In the genomic region with DNA sequence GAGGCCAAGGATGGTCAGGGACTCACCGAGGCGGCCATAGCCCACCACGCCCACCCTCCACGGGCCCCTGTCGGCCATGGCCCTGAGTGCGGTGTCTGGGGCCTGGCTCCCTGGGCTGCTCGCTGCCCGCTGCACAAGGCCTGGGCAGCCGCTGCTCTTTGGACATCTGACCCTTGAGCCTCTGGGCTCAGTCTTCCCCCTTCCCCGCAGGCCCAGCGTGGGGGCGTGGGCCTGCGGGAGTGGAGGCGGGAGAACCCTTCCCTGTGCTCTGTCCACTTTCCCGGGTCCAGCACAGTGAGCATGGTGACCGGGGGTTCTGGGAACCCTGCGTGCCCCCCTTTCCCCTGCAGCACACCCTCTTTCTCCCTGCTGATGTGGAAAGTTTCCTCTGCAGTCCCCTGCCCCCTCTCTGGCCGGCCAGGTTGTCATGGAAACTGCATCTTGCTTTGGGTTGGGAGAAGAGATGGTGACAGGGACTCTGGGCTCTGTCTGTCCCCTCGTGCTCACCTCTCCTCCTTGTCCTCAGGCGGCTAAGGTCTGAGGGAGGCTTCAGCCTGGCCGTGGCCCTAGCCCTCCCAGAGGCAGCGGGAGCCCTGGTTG, we compare ENCODE assay signal across 13 cellular contexts. TPM values are rescaled to one million over a fixed set of nuclear protein-coding genes. Genes with fewer than 3 reads are reported as not detected.
DNase-seq lines count a peak whose midpoint lies in the region; ATAC-seq, FAIRE-seq and TF ChIP-seq lines count a peak whose summit lies in the region.
"Had no signal": no experiment of that assay in that cellular context is flagged by ENCODE, and none has a peak within 500 bp of the region (broad histone marks: within the 10 kb centered on the region; RNA-seq: fewer than 3 reads in every experiment).

A gene (minus strand): TSS at position 168 of the 600 bp plus-strand sequence. CDS start 90 bp downstream, at position 78.

- TF ChIP-seq CTCF in BE2C (IDR thresholded peaks at IDR 0.05; ENCODE audit: low read depth, low read length) (no peak), K562 (IDR thresholded peaks at IDR 0.05 in 2 of 3, conservative IDR thresholded peaks at IDR 0.05 in 1 of 3; ENCODE audit: insufficient read depth in 2 of 3, low read depth in 1 of 3, low read length in 3 of 3) (no peak)

- H3K79me2 ChIP-seq in K562 (ENCODE audit: control insufficient read depth, insufficient read depth, low read length) = no peaks in the 10 kb centered on the region; the same call in 2 of the 3 replicates

- 23% methylated on average over 11 of the region's 22 CpGs for WGBS in K562 (ENCODE audit: insufficient coverage, low coverage, missing lambda C conversion rate)

- no peaks in the 10 kb centered on the region for H3K9me3 ChIP-seq in BE2C
- H3K9me3 ChIP-seq in K562 (replicated peaks; ENCODE audit: control insufficient read depth, insufficient read depth, low read depth, low read length) = no peaks in the 10 kb centered on the region

- intact Hi-C loops in K562 (cut with micrococcal nuclease) = no loop called here

- no peak within 1 kb of the TSS for H3K4me2 ChIP-seq in K562 (ENCODE audit: insufficient read depth, low read length)

- peak within 1 kb of the TSS in 1 of 2 experiments; percentile 93; a peak in 2 of 4 replicates for H3K9ac ChIP-seq in K562 (ENCODE audit: insufficient read depth in 1 of 2, low read depth in 2 of 2, low read length in 2 of 2)

- no peak for FAIRE-seq in K562 (lab: Jason Lieb, UNC)

- BruUV-seq in K562 (replicated peaks; lab: Mats Ljungman, UMichigan) = no TSS peak

- H3K27ac ChIP-seq in K562 (ENCODE audit: extremely low read depth, low read depth, low read length) = no peak within 1 kb of the TSS
- H3K27ac ChIP-seq: RWPE1 had no signal

- H3K36me3 ChIP-seq in BE2C = no peaks in the 10 kb centered on the region
- H3K36me3 ChIP-seq in K562 (ENCODE audit: control insufficient read depth, insufficient read depth, low read length) = no peaks in the 10 kb centered on the region

- no peak for TF ChIP-seq POLR2A in K562 (conservative IDR thresholded peaks at IDR 0.05)

- peaks cover 4% of the 10 kb centered on the region for H3K9me1 ChIP-seq in K562 (ENCODE audit: control insufficient read depth, insufficient read depth, low read length)

- DNase-seq in BE2C = no peak
- DNase-seq in Caki2 (ENCODE audit: low read depth) = peak; percentile 25
- DNase-seq in K562 (ENCODE audit: extremely low read depth in 1 of 4, low spot score in 3 of 4) = peak in 1 of 4 experiments; percentile 43
- DNase-seq in midbrain (lab: John Stamatoyannopoulos, UW) = peak; percentile 36
- no peak for DNase-seq in SIG-M5 (lab: John Stamatoyannopoulos, UW)
- no peak for DNase-seq in NCI-H82 treated with DMSO at 0.1 percent for 48 hours (lab: John Stamatoyannopoulos, UW; ENCODE audit: unreplicated experiment)
- DNase-seq: activated CD4-positive, alpha-beta T cell treated with anti-CD3 and anti-CD28 coated beads for 4 hours; erythroblast had no signal

- POLR2A ChIA-PET in K562 (lab: Yijun Ruan, JAX) = interaction anchor here (1.0 kb wide), 1 partner anchor 180 kb away, joined by 3 read pairs; no protein-coding TSS in a partner anchor

- H3K27me3 ChIP-seq in BE2C (no peaks in the 10 kb centered on the region), K562 (ENCODE audit: control insufficient read depth in 2 of 2, insufficient read depth in 2 of 2, low read length in 2 of 2) (no peaks in the 10 kb centered on the region)

- CTCF ChIA-PET in K562 (lab: Yijun Ruan, JAX; ENCODE audit: low intra/inter-chr PET ratio) = no interaction called here

- H2AFZ ChIP-seq in K562 (ENCODE audit: low read depth, low read length) = no peak within 1 kb of the TSS

- TF ChIP-seq EP300 in K562 (IDR thresholded peaks at IDR 0.05; ENCODE audit: low read length) = no peak

- no peaks in the 10 kb centered on the region for H4K20me1 ChIP-seq in K562 (replicated peaks; ENCODE audit: control insufficient read depth, insufficient read depth, low read length)

- no peak for TF ChIP-seq RAD21 in K562 (CRISPR knock-in tag; conservative IDR thresholded peaks at IDR 0.05 in 1 of 2, IDR thresholded peaks at IDR 0.05 in 1 of 2)

- H3K4me1 ChIP-seq in BE2C (peaks cover 3% of the 10 kb centered on the region), K562 (replicated peaks in 1 of 2; ENCODE audit: control insufficient read depth in 2 of 2, insufficient read depth in 2 of 2, low read length in 2 of 2) (peaks cover 5 to 71% of the 10 kb centered on the region in 2 experiments; a peak in 4 of 5 replicates)

- in situ Hi-C loops in Caki2 (cut with HindIII; ENCODE audit: low pct_unique_long_range_greater_than_20kb, low sequenced_read_pairs) = no loop called here
- in situ Hi-C loops in K562 (cut with MboI) = no loop called here

- ATAC-seq in K562 (no peak), GM21447 (IDR thresholded peaks at IDR 0.05; ENCODE audit: unreplicated experiment) (no peak), GM19328 (IDR thresholded peaks at IDR 0.05; ENCODE audit: unreplicated experiment) (no peak)

- H3K4me3 ChIP-seq in BE2C (ENCODE audit: low read depth, low read length) (peak within 1 kb of the TSS; percentile 51), K562 (no peak within 1 kb of the TSS)

TF ChIP-seq in K562, 482 proteins besides CTCF, POLR2A, EP300 and RAD21 (continues in another document):
- TF ChIP-seq HMG20B (CRISPR knock-in tag; IDR thresholded peaks at IDR 0.05) (no peak), MTA1 (IDR thresholded peaks at IDR 0.05; ENCODE audit: borderline replicate concordance) (no peak), NR2C2 (CRISPR knock-in tag; IDR thresholded peaks at IDR 0.05) (no peak), NR2C2 (tag; IDR thresholded peaks at IDR 0.05) (no peak), RCOR1 (IDR thresholded peaks at IDR 0.05; ENCODE audit: borderline replicate concordance in 1 of 2, low read depth in 2 of 2, low read length in 2 of 2) (peak in 1 of 2 experiments; percentile 44; a peak in 1 of 4 replicates)
- TF ChIP-seq, protein P1, sequence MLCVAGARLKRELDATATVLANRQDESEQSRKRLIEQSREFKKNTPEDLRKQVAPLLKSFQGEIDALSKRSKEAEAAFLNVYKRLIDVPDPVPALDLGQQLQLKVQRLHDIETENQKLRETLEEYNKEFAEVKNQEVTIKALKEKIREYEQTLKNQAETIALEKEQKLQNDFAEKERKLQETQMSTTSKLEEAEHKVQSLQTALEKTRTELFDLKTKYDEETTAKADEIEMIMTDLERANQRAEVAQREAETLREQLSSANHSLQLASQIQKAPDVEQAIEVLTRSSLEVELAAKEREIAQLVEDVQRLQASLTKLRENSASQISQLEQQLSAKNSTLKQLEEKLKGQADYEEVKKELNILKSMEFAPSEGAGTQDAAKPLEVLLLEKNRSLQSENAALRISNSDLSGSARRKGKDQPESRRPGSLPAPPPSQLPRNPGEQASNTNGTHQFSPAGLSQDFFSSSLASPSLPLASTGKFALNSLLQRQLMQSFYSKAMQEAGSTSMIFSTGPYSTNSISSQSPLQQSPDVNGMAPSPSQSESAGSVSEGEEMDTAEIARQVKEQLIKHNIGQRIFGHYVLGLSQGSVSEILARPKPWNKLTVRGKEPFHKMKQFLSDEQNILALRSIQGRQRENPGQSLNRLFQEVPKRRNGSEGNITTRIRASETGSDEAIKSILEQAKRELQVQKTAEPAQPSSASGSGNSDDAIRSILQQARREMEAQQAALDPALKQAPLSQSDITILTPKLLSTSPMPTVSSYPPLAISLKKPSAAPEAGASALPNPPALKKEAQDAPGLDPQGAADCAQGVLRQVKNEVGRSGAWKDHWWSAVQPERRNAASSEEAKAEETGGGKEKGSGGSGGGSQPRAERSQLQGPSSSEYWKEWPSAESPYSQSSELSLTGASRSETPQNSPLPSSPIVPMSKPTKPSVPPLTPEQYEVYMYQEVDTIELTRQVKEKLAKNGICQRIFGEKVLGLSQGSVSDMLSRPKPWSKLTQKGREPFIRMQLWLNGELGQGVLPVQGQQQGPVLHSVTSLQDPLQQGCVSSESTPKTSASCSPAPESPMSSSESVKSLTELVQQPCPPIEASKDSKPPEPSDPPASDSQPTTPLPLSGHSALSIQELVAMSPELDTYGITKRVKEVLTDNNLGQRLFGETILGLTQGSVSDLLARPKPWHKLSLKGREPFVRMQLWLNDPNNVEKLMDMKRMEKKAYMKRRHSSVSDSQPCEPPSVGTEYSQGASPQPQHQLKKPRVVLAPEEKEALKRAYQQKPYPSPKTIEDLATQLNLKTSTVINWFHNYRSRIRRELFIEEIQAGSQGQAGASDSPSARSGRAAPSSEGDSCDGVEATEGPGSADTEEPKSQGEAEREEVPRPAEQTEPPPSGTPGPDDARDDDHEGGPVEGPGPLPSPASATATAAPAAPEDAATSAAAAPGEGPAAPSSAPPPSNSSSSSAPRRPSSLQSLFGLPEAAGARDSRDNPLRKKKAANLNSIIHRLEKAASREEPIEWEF (CRISPR knock-in tag; IDR thresholded peaks at IDR 0.05) = no peak
- TF ChIP-seq, protein P2, sequence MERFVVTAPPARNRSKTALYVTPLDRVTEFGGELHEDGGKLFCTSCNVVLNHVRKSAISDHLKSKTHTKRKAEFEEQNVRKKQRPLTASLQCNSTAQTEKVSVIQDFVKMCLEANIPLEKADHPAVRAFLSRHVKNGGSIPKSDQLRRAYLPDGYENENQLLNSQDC (CRISPR knock-in tag; IDR thresholded peaks at IDR 0.05) = no peak

RNA-seq across cellular contexts. Expression of the gene that starts here (rescaled TPM):
- polyA plus RNA-seq in BE2C (2012; ENCODE audit: insufficient read depth, insufficient read length, low read depth) = 13.9 TPM
- not detected in 2 replicates for total RNA-seq in Caki2 (2014; rRNA removed; shearing (Covaris generic); ENCODE audit: low replicate concordance)
- total RNA-seq in K562 (2011; cell fraction: chromatin; rRNA removed; ENCODE audit: low replicate concordance) = not detected in 2 replicates
- total RNA-seq in K562 (2011; cell fraction: nucleolus; rRNA removed) = not detected in 2 replicates
- not detected in 2 replicates for total RNA-seq in K562 (2011; cell fraction: nucleoplasm; rRNA removed)
- total RNA-seq in K562 (2014; rRNA removed) (not detected in 2 replicates), K562 (2014; rRNA removed; fragmentation: Illumina TruSeq; extraction: Trizol) (not detected in 2 replicates), K562 (2015; rRNA removed; fragmentation: Illumina TruSeq; extraction: Trizol) (not detected in 2 replicates), K562 (2021) (not detected in 2 replicates)
- polyA plus RNA-seq in K562 (2011; rRNA removed) (not detected in 2 replicates), K562 (2014; fragmentation: Illumina TruSeq; extraction: Trizol) (not detected in 2 replicates), K562 (2014; fragmentation: Nextera tagmentation; extraction: Ambion mirVana) (not detected), K562 (2014; rRNA removed) (not detected in 2 replicates)
- not detected in 2 replicates for polyA plus RNA-seq in K562 (2011; cell fraction: cytosol; rRNA removed)
- polyA plus RNA-seq in K562 (2011; cell fraction: nucleus; rRNA removed) = not detected in 2 replicates
- polyA plus RNA-seq in K562 (2012) = 0.39 and 0.40 TPM in 2 replicates
- not detected in 2 replicates for polyA minus RNA-seq in K562 (2011; rRNA and poly(A)+ RNA removed)
- not detected in 2 replicates for polyA minus RNA-seq in K562 (2011; cell fraction: cytosol; rRNA and poly(A)+ RNA removed)
- polyA minus RNA-seq in K562 (2011; cell fraction: nucleus; rRNA and poly(A)+ RNA removed) = not detected in 2 replicates
- total RNA-seq: omental fat pad, subcutaneous adipose tissue had no signal

Comparison
In these comparisons a context has a peak if more than half of its experiments do, and no peak if none do; other contexts are left out.
1. Peak in DNase-seq in Caki2; RNA of the gene not detected or under 1 TPM.